In genomic region chr19:40718774-40719391, GRCh38 we compare ENCODE assay signal across 8 cellular contexts. TPM values are rescaled to one million over a fixed set of nuclear protein-coding genes. Genes with fewer than 3 reads are reported as not detected.
DNase-seq lines count a peak whose midpoint lies in the region; ATAC-seq and TF ChIP-seq lines count a peak whose summit lies in the region.

No MANE protein-coding gene starts in this region.

- peak overlapping the region; percentile 61 to 91 for H3K4me3 ChIP-seq in left lung
- peak overlapping the region; percentile 73 to 87 for H3K4me3 ChIP-seq in testis

- H3K27me3 ChIP-seq in left lung (no peaks in the 10 kb centered on the region), testis (no peaks in the 10 kb centered on the region)

- peak; percentile 44 for DNase-seq in activated naive CD4-positive, alpha-beta T cell treated with anti-CD3 and anti-CD28 coated beads for 36 hours
- no peak for DNase-seq in activated naive CD4-positive, alpha-beta T cell treated with Interleukin-2 at 50 U/mL for 16 hours
- DNase-seq in OCI-M1 (lab: John Stamatoyannopoulos, UW) (peak; percentile 30), left lung (peak; percentile 88 to 93), testis (peak; percentile 77)

- TF ChIP-seq CTCF in left lung (IDR thresholded peaks at IDR 0.05) (no peak), testis (IDR thresholded peaks at IDR 0.05) (no peak)

- H3K4me1 ChIP-seq in left lung (peaks cover 39 to 89% of the 10 kb centered on the region in 2 donors), testis (peaks cover 55% of the 10 kb centered on the region)

- no peaks in the 10 kb centered on the region for H3K27me3 Mint-ChIP-seq in activated naive CD4-positive, alpha-beta T cell treated with anti-CD3 and anti-CD28 coated beads for 36 hours (ENCODE audit: low read depth)

- peaks cover 65% of the 10 kb centered on the region for H3K4me1 Mint-ChIP-seq in activated naive CD4-positive, alpha-beta T cell treated with anti-CD3 and anti-CD28 coated beads for 36 hours (ENCODE audit: low read depth)

- H3K36me3 ChIP-seq in left lung (peaks cover 0 to 21% of the 10 kb centered on the region in 2 donors), testis (ENCODE audit: low read depth, missing control alignments) (no peaks in the 10 kb centered on the region)

- peak; percentile 32 for ATAC-seq in left lung
- ATAC-seq in GM19328 (IDR thresholded peaks at IDR 0.05; ENCODE audit: unreplicated experiment), result no peak
- no peak for ATAC-seq in HG02840 (IDR thresholded peaks at IDR 0.05; ENCODE audit: low FRiP score, unreplicated experiment)

- no peaks in the 10 kb centered on the region for H3K9me3 Mint-ChIP-seq in activated naive CD4-positive, alpha-beta T cell treated with anti-CD3 and anti-CD28 coated beads for 36 hours

- H3K27ac ChIP-seq in cingulate gyrus (ENCODE audit: low read depth, low read length) (peak overlapping the region; percentile 75), left lung (peak overlapping the region; percentile 92 to 94), testis (peak overlapping the region; percentile 90 to 98)

- H3K4me3 Mint-ChIP-seq in activated naive CD4-positive, alpha-beta T cell treated with anti-CD3 and anti-CD28 coated beads for 36 hours, result peak overlapping the region; percentile 79

- peak overlapping the region; percentile 80 for H3K27ac Mint-ChIP-seq in activated naive CD4-positive, alpha-beta T cell treated with anti-CD3 and anti-CD28 coated beads for 36 hours

- 7% methylated on average over 16 of the region's 16 CpGs for WGBS in testis, 2 donors

- H3K9me3 ChIP-seq in left lung (no peaks in the 10 kb centered on the region), testis (no peaks in the 10 kb centered on the region)

- CTCF ChIA-PET in activated naive CD4-positive, alpha-beta T cell treated with anti-CD3 and anti-CD28 coated beads for 36 hours (lab: Charles Lee), result no interaction called here

- peaks cover 9% of the 10 kb centered on the region for H3K36me3 Mint-ChIP-seq in activated naive CD4-positive, alpha-beta T cell treated with anti-CD3 and anti-CD28 coated beads for 36 hours (ENCODE audit: low read depth)

- TF ChIP-seq POLR2A in testis (IDR thresholded peaks at IDR 0.05), result no peak

- intact Hi-C loops in activated naive CD4-positive, alpha-beta T cell treated with anti-CD3 and anti-CD28 coated beads for 36 hours (cut with micrococcal nuclease), result loop anchor here (5.0 kb wide), 2 partner anchors 292 to 633 kb away; partner anchors contain the start of genes SERTAD1 and TGFB1
- intact Hi-C loops in left lung (cut with DNase I) (no loop called here), testis (cut with DNase I; ENCODE audit: low total_unique reads) (loop anchor here (5.0 kb wide), 1 partner anchor 57 kb away; no protein-coding TSS in a partner anchor)

RNA-seq across cellular contexts. Expression of gene ITPKC, which starts 2.0 kb away (rescaled TPM):
- 1 to 10 TPM; 4.4 to 4.7 TPM for total RNA-seq in activated naive CD4-positive, alpha-beta T cell treated with anti-CD3 and anti-CD28 coated beads for 36 hours
- total RNA-seq in left lung (10 to 100 TPM; 23.2 to 25.6 TPM), testis (10 to 100 TPM; 19.2 to 20.8 TPM)
- 11.6 TPM for polyA plus RNA-seq in testis (ENCODE audit: insufficient read depth, low read depth, low replicate concordance)

RNA-seq across cellular contexts. Expression of gene COQ8B, which starts 2.2 kb away (rescaled TPM):
- total RNA-seq in activated naive CD4-positive, alpha-beta T cell treated with anti-CD3 and anti-CD28 coated beads for 36 hours, result 10 to 100 TPM; 19.8 to 21.3 TPM
- total RNA-seq in left lung, result 10 to 100 TPM; 39.2 to 48.1 TPM
- 10 to 100 TPM; 56.6 to 71.7 TPM for total RNA-seq in testis
- 43.8 TPM for polyA plus RNA-seq in testis (ENCODE audit: insufficient read depth, low read depth, low replicate concordance)

RNA-seq across cellular contexts. Expression of gene NUMBL, which starts 28.4 kb away (rescaled TPM):
- 1 to 10 TPM; 6.2 to 9.2 TPM for total RNA-seq in activated naive CD4-positive, alpha-beta T cell treated with anti-CD3 and anti-CD28 coated beads for 36 hours
- total RNA-seq in left lung, result 10 to 100 TPM; 30.0 to 30.2 TPM
- 10 to 100 TPM; 42.7 to 52.1 TPM for total RNA-seq in testis
- 19.9 TPM for polyA plus RNA-seq in testis (ENCODE audit: insufficient read depth, low read depth, low replicate concordance)

RNA-seq across cellular contexts. Expression of gene ACTMAP, which starts 31.4 kb away (rescaled TPM):
- total RNA-seq in activated naive CD4-positive, alpha-beta T cell treated with anti-CD3 and anti-CD28 coated beads for 36 hours, result 10 to 100 TPM; 23.0 to 25.0 TPM
- 10 to 100 TPM; 15.1 to 17.6 TPM for total RNA-seq in left lung
- total RNA-seq in testis, result 10 to 100 TPM; 17.7 to 21.5 TPM
- 14.8 TPM for polyA plus RNA-seq in testis (ENCODE audit: insufficient read depth, low read depth, low replicate concordance)

RNA-seq across cellular contexts. Expression of gene SNRPA, which starts 32.1 kb away (rescaled TPM):
- total RNA-seq in activated naive CD4-positive, alpha-beta T cell treated with anti-CD3 and anti-CD28 coated beads for 36 hours, result 100 to 1,000 TPM; 264 to 312 TPM
- 10 to 100 TPM; 46.1 to 79.1 TPM for total RNA-seq in left lung
- total RNA-seq in testis, result 10 to 100 TPM; 89.8 to 91.5 TPM
- polyA plus RNA-seq in testis (ENCODE audit: insufficient read depth, low read depth, low replicate concordance), result 67.8 TPM

Comparison
In these comparisons a context has a peak if more than half of its experiments do, and no peak if none do; other contexts are left out.
1. intact Hi-C loops: an anchor here in activated naive CD4-positive, alpha-beta T cell treated with anti-CD3 and anti-CD28 coated beads for 36 hours (5.0 kb wide) and testis (5.0 kb wide); none called in left lung.